9 cellular contexts compared by ENCODE assay signal in genomic region chr19:27719034-27719433, GRCh38.
"Had no signal": no experiment of that assay in that cellular context is flagged by ENCODE, and none has a peak within 500 bp of the region (broad histone marks: within the 10 kb centered on the region; RNA-seq: fewer than 3 reads in every experiment).

No MANE protein-coding gene starts in this region.

- H3K27ac ChIP-seq: GM23248, KMS-11 had no signal

- H3K4me3 ChIP-seq: GM23248, HAP-1 had no signal

- H3K9ac ChIP-seq: GM23248, KMS-11 had no signal

- H3K36me3 ChIP-seq: HAP-1 had no signal

- H3K4me1 ChIP-seq: HAP-1 had no signal

- H2AFZ ChIP-seq: GM23248 had no signal

- DNase-seq: GM23248, GOT3, H7, IMR-90, KBM-7 had no signal

- H3K4me2 ChIP-seq: KMS-11 had no signal

- ATAC-seq: HCT116 had no signal

- FAIRE-seq: HTR-8/SVneo had no signal
